In genomic region chr16:82152641-82153094, GRCh38 we compare ENCODE assay signal across 1 cellular context.
TF ChIP-seq lines count a peak whose summit lies in the region.

No MANE protein-coding gene starts in this region.

TF ChIP-seq in HEK293, 187 proteins besides CTCF, POLR2A, EP300 and RAD21 (continued from another document and continues in another):
- TF ChIP-seq TSHZ1 (tag by site-specific recombination; IDR thresholded peaks at IDR 0.05; ENCODE audit: borderline replicate concordance) (peak; percentile 88; the same call in 1 of the 2 replicates), ZBTB21 (tag by site-specific recombination; IDR thresholded peaks at IDR 0.05) (peak; percentile 43; the same call in 1 of the 2 replicates), ZNF549 (tag by site-specific recombination; IDR thresholded peaks at IDR 0.05) (no peak), ZNF626 (tag by site-specific recombination; IDR thresholded peaks at IDR 0.05) (0 out of 2 replicates have a peak, but pooled peaks have one; percentile 30), TRIM28 (IDR thresholded peaks at IDR 0.05; ENCODE audit: borderline replicate concordance, low read length) (peak; percentile 44; the same call in 1 of the 2 replicates), ZNF350 (tag by site-specific recombination; IDR thresholded peaks at IDR 0.05) (no peak), MYNN (tag by site-specific recombination; IDR thresholded peaks at IDR 0.05; ENCODE audit: borderline replicate concordance) (no peak), ZNF366 (tag by site-specific recombination; conservative IDR thresholded peaks at IDR 0.05) (peak; percentile 91), ZNF341 (tag by site-specific recombination; IDR thresholded peaks at IDR 0.05; ENCODE audit: low read depth) (no peak), WT1 (tag by site-specific recombination; IDR thresholded peaks at IDR 0.05) (no peak), ZNF830 (tag by site-specific recombination; IDR thresholded peaks at IDR 0.05; ENCODE audit: low read depth) (no peak), ZBTB1 (tag by site-specific recombination; IDR thresholded peaks at IDR 0.05) (no peak), ZNF529 (tag by site-specific recombination; IDR thresholded peaks at IDR 0.05; ENCODE audit: insufficient replicate concordance) (no peak), ZNF843 (tag by site-specific recombination; IDR thresholded peaks at IDR 0.05) (peak; percentile 97), ZNF521 (tag by site-specific recombination; IDR thresholded peaks at IDR 0.05) (no peak), ZNF580 (tag by site-specific recombination; IDR thresholded peaks at IDR 0.05) (peak; percentile 16; the same call in 1 of the 2 replicates), ZNF664 (tag by site-specific recombination; IDR thresholded peaks at IDR 0.05) (peak; percentile 31; the same call in 1 of the 2 replicates), ZNF169 (tag by site-specific recombination; IDR thresholded peaks at IDR 0.05) (no peak), ZNF324 (tag by site-specific recombination; IDR thresholded peaks at IDR 0.05) (no peak), ZNF274 (IDR thresholded peaks at IDR 0.05; ENCODE audit: low read length) (no peak), ZNF274 (tag by site-specific recombination; IDR thresholded peaks at IDR 0.05; ENCODE audit: borderline replicate concordance) (no peak), YY1 (tag by site-specific recombination; IDR thresholded peaks at IDR 0.05) (no peak), ZNF623 (tag by site-specific recombination; IDR thresholded peaks at IDR 0.05) (no peak), ZNF510 (tag by site-specific recombination; IDR thresholded peaks at IDR 0.05; ENCODE audit: insufficient replicate concordance) (no peak), BCL11A (tag by site-specific recombination; IDR thresholded peaks at IDR 0.05; ENCODE audit: low read depth) (no peak), ZNF610 (tag by site-specific recombination; IDR thresholded peaks at IDR 0.05; ENCODE audit: borderline replicate concordance) (0 out of 2 replicates have a peak, but pooled peaks have one; percentile 41), REPIN1 (tag by site-specific recombination; IDR thresholded peaks at IDR 0.05; ENCODE audit: low read depth) (no peak), ZNF449 (tag by site-specific recombination; IDR thresholded peaks at IDR 0.05) (peak; percentile 40; the same call in 1 of the 2 replicates), MEIS1 (CRISPR knock-in tag; IDR thresholded peaks at IDR 0.05; ENCODE audit: borderline replicate concordance) (no peak), ZNF112 (tag by site-specific recombination; IDR thresholded peaks at IDR 0.05) (no peak), GLIS1 (tag by site-specific recombination; IDR thresholded peaks at IDR 0.05) (peak; percentile 56), ELK4 (IDR thresholded peaks at IDR 0.05; ENCODE audit: borderline replicate concordance, low read depth, low read length) (no peak), ZNF473 (tag by site-specific recombination; IDR thresholded peaks at IDR 0.05) (no peak), ZNF768 (tag by site-specific recombination; IDR thresholded peaks at IDR 0.05) (no peak), ZNF48 (tag by site-specific recombination; IDR thresholded peaks at IDR 0.05) (no peak), SCRT1 (tag by site-specific recombination; IDR thresholded peaks at IDR 0.05; ENCODE audit: borderline replicate concordance) (no peak), ZNF692 (tag by site-specific recombination; IDR thresholded peaks at IDR 0.05) (peak; percentile 49; the same call in 1 of the 2 replicates), FEZF1 (tag by site-specific recombination; IDR thresholded peaks at IDR 0.05) (peak; percentile 98), ZNF660 (tag by site-specific recombination; IDR thresholded peaks at IDR 0.05) (peak; percentile 25; the same call in 1 of the 2 replicates), ATF2 (tag by site-specific recombination; IDR thresholded peaks at IDR 0.05; ENCODE audit: low read depth) (no peak), ZNF266 (tag by site-specific recombination; IDR thresholded peaks at IDR 0.05; ENCODE audit: low read depth) (no peak), PRDM10 (tag by site-specific recombination; IDR thresholded peaks at IDR 0.05) (no peak), ZBTB10 (tag by site-specific recombination; IDR thresholded peaks at IDR 0.05) (no peak), ZNF530 (tag by site-specific recombination; IDR thresholded peaks at IDR 0.05; ENCODE audit: low read depth) (no peak), ZNF501 (tag by site-specific recombination; IDR thresholded peaks at IDR 0.05) (no peak), PRDM4 (tag by site-specific recombination; IDR thresholded peaks at IDR 0.05) (peak; percentile 81), ZNF394 (tag by site-specific recombination; IDR thresholded peaks at IDR 0.05; ENCODE audit: borderline replicate concordance) (peak; percentile 61), ZNF138 (tag by site-specific recombination; IDR thresholded peaks at IDR 0.05; ENCODE audit: borderline replicate concordance) (no peak)
